13 cellular contexts compared by ENCODE assay signal in genomic region chr19:11168568-11168967, GRCh38. TPM values are rescaled to one million over a fixed set of nuclear protein-coding genes. Genes with fewer than 3 reads are reported as not detected.
DNase-seq lines count a peak whose midpoint lies in the region; TF ChIP-seq lines count a peak whose summit lies in the region.
"Had no signal": no experiment of that assay in that cellular context is flagged by ENCODE, and none has a peak within 500 bp of the region (broad histone marks: within the 10 kb centered on the region; RNA-seq: fewer than 3 reads in every experiment).

No MANE protein-coding gene starts in this region.

- H3K4me3 ChIP-seq in adipocyte (ENCODE audit: low read length), result no peak overlapping the region
- no peak overlapping the region for H3K4me3 ChIP-seq in foreskin fibroblast (ENCODE audit: low read depth in 1 of 2, low read length in 2 of 2)
- no peak overlapping the region for H3K4me3 ChIP-seq in subcutaneous abdominal adipose tissue (ENCODE audit: low read depth in 1 of 5, low read length in 5 of 5)
- H3K4me3 ChIP-seq: Peyer's patch had no signal

- no peaks in the 10 kb centered on the region for H3K27me3 ChIP-seq in adipocyte (replicated peaks; ENCODE audit: control insufficient read depth, insufficient read depth, low read length)
- H3K27me3 ChIP-seq in subcutaneous abdominal adipose tissue (ENCODE audit: control insufficient read depth in 5 of 5, insufficient read depth in 4 of 5, low read length in 5 of 5), result no peaks in the 10 kb centered on the region
- H3K27me3 ChIP-seq: Peyer's patch had no signal

- H3K36me3 Mint-ChIP-seq in immature natural killer cell, result no peaks in the 10 kb centered on the region
- H3K36me3 Mint-ChIP-seq: natural killer cell treated with Interleukin-12 subunit alpha and Interleukin-12 subunit beta and Interleukin-15 and Interleukin-18, amount 100 ng/mL, for 72 hours had no signal

- H3K9me3 ChIP-seq in adipocyte (ENCODE audit: control insufficient read depth, low read length) (no peaks in the 10 kb centered on the region), subcutaneous abdominal adipose tissue (ENCODE audit: control insufficient read depth in 5 of 5, low read length in 5 of 5) (no peaks in the 10 kb centered on the region)
- H3K9me3 ChIP-seq: Peyer's patch had no signal

- H3K4me1 ChIP-seq in adipocyte (ENCODE audit: control insufficient read depth, insufficient read depth, low read length), result peaks cover 58% of the 10 kb centered on the region
- H3K4me1 ChIP-seq in subcutaneous abdominal adipose tissue (ENCODE audit: control insufficient read depth in 5 of 5, insufficient read depth in 5 of 5, low read length in 5 of 5), result peaks cover 19 to 51% (median 41%) of the 10 kb centered on the region in 5 donors

- no peaks in the 10 kb centered on the region for H3K9me3 Mint-ChIP-seq in immature natural killer cell
- H3K9me3 Mint-ChIP-seq: natural killer cell treated with Interleukin-12 subunit alpha and Interleukin-12 subunit beta and Interleukin-15 and Interleukin-18, amount 100 ng/mL, for 72 hours had no signal

- no peak for TF ChIP-seq CTCF in foreskin fibroblast (IDR thresholded peaks at IDR 0.05; ENCODE audit: low read depth, low read length)
- TF ChIP-seq CTCF in GM13977 (IDR thresholded peaks at IDR 0.05; ENCODE audit: extremely low read depth, insufficient read depth, missing control alignments), result no peak

- H3K9ac ChIP-seq in adipocyte (ENCODE audit: low read length), result peak overlapping the region; percentile 73
- H3K9ac ChIP-seq in subcutaneous abdominal adipose tissue (ENCODE audit: low read length in 5 of 5), result no peak overlapping the region

- no peak overlapping the region for H3K27ac Mint-ChIP-seq in immature natural killer cell
- H3K27ac Mint-ChIP-seq: natural killer cell treated with Interleukin-12 subunit alpha and Interleukin-12 subunit beta and Interleukin-15 and Interleukin-18, amount 100 ng/mL, for 72 hours had no signal

- DNase-seq in HCEC 1CT, result peak; percentile 98
- DNase-seq in adipocyte (ENCODE audit: low read depth), result peak; percentile 92
- peak; percentile 98 for DNase-seq in foreskin fibroblast
- no peak for DNase-seq in nucleus accumbens (lab: John Stamatoyannopoulos, UW)
- no peak for DNase-seq in immature natural killer cell
- DNase-seq in NCI-H345 (lab: John Stamatoyannopoulos, UW), result no peak
- DNase-seq in GM13977 (ENCODE audit: low spot score), result no peak
- DNase-seq: activated CD4-positive, alpha-beta T cell treated with anti-CD3 and anti-CD28 coated beads for 48 hours; GDM1; MM.1S; Peyer's patch had no signal

- in situ Hi-C loops in GM13977 (cut with MboI; ENCODE audit: low pct_unique_long_range_greater_than_20kb, low sequenced_read_pairs, unreplicated experiment), result no loop called here

- H3K36me3 ChIP-seq in adipocyte (ENCODE audit: control insufficient read depth, insufficient read depth, low read length, severe bottlenecking) (peaks cover 70% of the 10 kb centered on the region), subcutaneous abdominal adipose tissue (ENCODE audit: control insufficient read depth in 5 of 5, insufficient read depth in 5 of 5, low read length in 5 of 5) (peaks cover 0 to 66% (median 55%) of the 10 kb centered on the region in 5 donors)

- H3K27me3 Mint-ChIP-seq in immature natural killer cell (ENCODE audit: low read depth in 3 of 3), result no peaks in the 10 kb centered on the region
- H3K27me3 Mint-ChIP-seq: natural killer cell treated with Interleukin-12 subunit alpha and Interleukin-12 subunit beta and Interleukin-15 and Interleukin-18, amount 100 ng/mL, for 72 hours had no signal

- H3K4me1 Mint-ChIP-seq in immature natural killer cell, result no peaks in the 10 kb centered on the region

- peak overlapping the region; percentile 37 for H3K27ac ChIP-seq in subcutaneous abdominal adipose tissue (ENCODE audit: low read depth, low read length)

- H3K4me3 Mint-ChIP-seq in immature natural killer cell, result no peak overlapping the region
- H3K4me3 Mint-ChIP-seq: natural killer cell treated with Interleukin-12 subunit alpha and Interleukin-12 subunit beta and Interleukin-15 and Interleukin-18, amount 100 ng/mL, for 72 hours had no signal

RNA-seq across cellular contexts. Expression of gene SPC24, which starts 13.0 kb away (rescaled TPM):
- under 1 TPM in 2 of 3 donors, not detected in 1; 0.08 to 0.96 TPM for polyA plus RNA-seq in immature natural killer cell

RNA-seq across cellular contexts. Expression of gene KANK2, which starts 28.8 kb away (rescaled TPM):
- under 1 TPM in 2 of 3 donors, not detected in 1; 0.08 to 0.57 TPM for polyA plus RNA-seq in immature natural killer cell

Comparison
In these comparisons a context has a peak if more than half of its experiments do, and no peak if none do; other contexts are left out.
1. DNase-seq: peak in HCEC 1CT (single experiment), adipocyte (single experiment) and foreskin fibroblast (2 of 2); none in nucleus accumbens (0 of 56), immature natural killer cell (0 of 3), NCI-H345 (single experiment) and GM13977 (single experiment).